ENCODE assay signal across 8 cellular contexts in the genomic region with DNA sequence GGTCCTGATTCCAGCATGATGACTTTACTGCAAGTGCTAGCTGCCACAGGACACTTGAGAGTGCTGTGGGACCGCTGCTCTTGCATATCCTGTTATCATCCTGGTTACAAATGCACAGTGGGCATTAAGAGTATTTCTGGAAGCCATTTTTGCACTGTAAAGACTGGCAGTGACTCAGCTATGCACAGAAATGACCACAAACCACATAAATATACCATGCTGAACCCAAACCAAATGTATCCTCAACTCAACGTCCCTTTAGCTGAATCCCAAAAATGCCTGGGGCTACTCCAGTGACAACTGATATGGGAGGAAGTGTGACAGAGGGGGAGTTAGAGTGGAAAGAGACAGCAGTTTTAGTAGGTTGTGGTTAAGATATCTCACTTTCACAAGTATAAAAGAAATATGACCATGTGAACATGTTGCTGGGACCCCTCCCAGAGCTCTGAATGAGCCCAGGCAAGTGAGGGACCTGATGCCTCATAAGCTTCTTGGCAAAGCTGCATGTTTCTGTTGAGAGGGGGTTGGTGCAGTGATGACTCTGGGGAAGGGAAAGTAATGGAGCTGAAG. TPM values are rescaled to one million over a fixed set of nuclear protein-coding genes. Genes with fewer than 3 reads are reported as not detected.
DNase-seq lines count a peak whose midpoint lies in the region; ATAC-seq, FAIRE-seq and TF ChIP-seq lines count a peak whose summit lies in the region.

No MANE protein-coding gene starts in this region.

- no peak overlapping the region for H2BK12ac ChIP-seq in H9 (ENCODE audit: insufficient read length, low read depth, low read length)

- H2BK15ac ChIP-seq in H9 (ENCODE audit: low read depth, low read length), result no peak overlapping the region

- peaks cover 7% of the 10 kb centered on the region for H3K9me3 Mint-ChIP-seq in activated naive CD8-positive, alpha-beta T cell treated with anti-CD3 and anti-CD28 coated beads for 36 hours
- H3K9me3 Mint-ChIP-seq in H9, result no peaks in the 10 kb centered on the region

- peak; percentile 87 for FAIRE-seq in GM12891 (lab: Jason Lieb, UNC)

- no peak overlapping the region for H3T11ph ChIP-seq in H9 (ENCODE audit: low read length)

- H2BK120ac ChIP-seq in H9 (ENCODE audit: low read depth, low read length, poor library complexity, severe bottlenecking), result no peak overlapping the region

- H3K18ac ChIP-seq in H9 (ENCODE audit: insufficient read length, low read depth, low read length), result no peak overlapping the region

- no CpG with 5 or more reads among the region's 2 CpGs for WGBS in H9 (ENCODE audit: extremely low coverage, insufficient read length, low lambda C conversion rate)

- H3K4me1 Mint-ChIP-seq in activated naive CD8-positive, alpha-beta T cell treated with anti-CD3 and anti-CD28 coated beads for 36 hours, result peaks cover 19% of the 10 kb centered on the region
- H3K4me1 Mint-ChIP-seq in H9, result peaks cover 29 to 38% of the 10 kb centered on the region in 2 experiments

- DNase-seq in GM12891 (ENCODE audit: insufficient read length, low spot score) (no peak), NCI-H1417 (lab: John Stamatoyannopoulos, UW) (no peak), NCI-H2171 (lab: John Stamatoyannopoulos, UW) (no peak), NCI-H1417 treated with DMSO at 0.1 percent for 48 hours (lab: John Stamatoyannopoulos, UW) (no peak), H9 (no peak)
- peak; percentile 19 for DNase-seq in activated naive CD8-positive, alpha-beta T cell treated with anti-CD3 and anti-CD28 coated beads for 36 hours

- no peak overlapping the region for H3K14ac ChIP-seq in H9 (ENCODE audit: insufficient read depth, low read length)

- H4K8ac ChIP-seq in H9 (replicated peaks; ENCODE audit: insufficient read length, low read depth, low read length), result no peak overlapping the region

- H4K5ac ChIP-seq in H9 (ENCODE audit: insufficient read length, low read depth, low read length), result no peak overlapping the region

- H4K20me1 ChIP-seq in H9 (ENCODE audit: control insufficient read depth, insufficient read depth, insufficient read length), result no peaks in the 10 kb centered on the region

- H3K9ac ChIP-seq in H9 (ENCODE audit: extremely low read depth, insufficient read length, low read length), result no peak overlapping the region

- H2AK5ac ChIP-seq in H9 (ENCODE audit: insufficient read length, low read length), result no peak overlapping the region

- TF ChIP-seq CTCF in H9 (conservative IDR thresholded peaks at IDR 0.05), result no peak

- ATAC-seq in GM21381 (IDR thresholded peaks at IDR 0.05; ENCODE audit: unreplicated experiment), result peak; percentile 70
- peak; percentile 43 for ATAC-seq in HG03457 (IDR thresholded peaks at IDR 0.05; ENCODE audit: unreplicated experiment)

- no peak overlapping the region for H3K23ac ChIP-seq in H9 (ENCODE audit: insufficient read length, low read depth, low read length)

- no peak overlapping the region for H4K91ac ChIP-seq in H9 (ENCODE audit: insufficient read length, low read depth, low read length)

- TF ChIP-seq POLR2A in GM12891 (IDR thresholded peaks at IDR 0.05; ENCODE audit: low read depth, low read length), result no peak

- H3K4ac ChIP-seq in H9 (ENCODE audit: low read depth, low read length), result no peak overlapping the region

- H3K9me3 ChIP-seq in H9 (ENCODE audit: control insufficient read depth, low read depth, low read length), result no peaks in the 10 kb centered on the region

- no peak overlapping the region for H3K27ac ChIP-seq in H9 (ENCODE audit: insufficient read length, low read depth, low read length)

- H3K56ac ChIP-seq in H9 (ENCODE audit: insufficient read length, low read depth, low read length), result no peak overlapping the region

- H3K27ac Mint-ChIP-seq in activated naive CD8-positive, alpha-beta T cell treated with anti-CD3 and anti-CD28 coated beads for 36 hours, result peak overlapping the region; percentile 76
- no peak overlapping the region; a peak in 1 of 7 replicates for H3K27ac Mint-ChIP-seq in H9

- peaks cover under 1% of the 10 kb centered on the region; the same call in 1 of the 2 replicates for H3K4me1 ChIP-seq in H9 (ENCODE audit: insufficient read depth, low read length)

- no peaks in the 10 kb centered on the region for H3K79me2 ChIP-seq in H9 (ENCODE audit: insufficient read depth, low read length)

- no peak overlapping the region for H2BK5ac ChIP-seq in H9 (ENCODE audit: insufficient read length, low read length)

- H3K23me2 ChIP-seq in H9 (ENCODE audit: insufficient read length, low read depth, low read length, poor library complexity, severe bottlenecking), result no peaks in the 10 kb centered on the region

- no peak overlapping the region for H2BK20ac ChIP-seq in H9 (ENCODE audit: low read depth, low read length, poor library complexity, severe bottlenecking)

- no peak overlapping the region for H3K4me2 ChIP-seq in H9 (ENCODE audit: insufficient read depth, insufficient read length, low read length)

- H2AFZ ChIP-seq in H9 (ENCODE audit: low read length), result no peak overlapping the region

- no peaks in the 10 kb centered on the region for H3K27me3 Mint-ChIP-seq in activated naive CD8-positive, alpha-beta T cell treated with anti-CD3 and anti-CD28 coated beads for 36 hours
- no peaks in the 10 kb centered on the region for H3K27me3 Mint-ChIP-seq in H9 (ENCODE audit: low read depth)

- no peaks in the 10 kb centered on the region for H3K27me3 ChIP-seq in H9 (ENCODE audit: insufficient read depth, low read length)

- H3K79me1 ChIP-seq in H9 (ENCODE audit: insufficient read depth, low read depth, low read length, poor library complexity, severe bottlenecking), result no peaks in the 10 kb centered on the region

- no peak overlapping the region for H3K4me3 Mint-ChIP-seq in activated naive CD8-positive, alpha-beta T cell treated with anti-CD3 and anti-CD28 coated beads for 36 hours
- H3K4me3 Mint-ChIP-seq in H9, result no peak overlapping the region

- peaks cover 64% of the 10 kb centered on the region for H3K36me3 Mint-ChIP-seq in activated naive CD8-positive, alpha-beta T cell treated with anti-CD3 and anti-CD28 coated beads for 36 hours
- peaks cover 0 to 3% (median 1%) of the 10 kb centered on the region in 3 experiments; a peak in 4 of 7 replicates for H3K36me3 Mint-ChIP-seq in H9 (ENCODE audit: insufficient read depth in 1 of 3, low read depth in 3 of 3)

TF ChIP-seq in GM12891, 5 proteins besides CTCF, POLR2A, EP300 and RAD21:
- TF ChIP-seq POLR2AphosphoS5 (IDR thresholded peaks at IDR 0.05; ENCODE audit: low read depth, low read length) (no peak), PAX5 (IDR thresholded peaks at IDR 0.05; ENCODE audit: insufficient read depth, low read length, severe bottlenecking) (no peak), POU2F2 (IDR thresholded peaks at IDR 0.05; ENCODE audit: low read depth, low read length) (peak; percentile 14; the same call in 1 of the 2 replicates), TAF1 (IDR thresholded peaks at IDR 0.05; ENCODE audit: low read depth, low read length) (peak; percentile 18; the same call in 1 of the 2 replicates), SPI1 (IDR thresholded peaks at IDR 0.05; ENCODE audit: low read depth, low read length) (peak; percentile 82)

RNA-seq across cellular contexts. Expression of gene RHBDD1, which starts 37.3 kb away (rescaled TPM):
- polyA plus RNA-seq in GM12891 (2012; ENCODE audit: low read depth, missing spikeins), result 10.2 TPM
- 10 to 100 TPM; 29.1 to 35.0 TPM for total RNA-seq in activated naive CD8-positive, alpha-beta T cell treated with anti-CD3 and anti-CD28 coated beads for 36 hours
- 23.0 and 24.9 TPM in 2 replicates for total RNA-seq in H9 (2021)
